In genomic region chr5:10762178-10762775, GRCh38 we compare ENCODE assay signal across 1 cellular context.
TF ChIP-seq lines count a peak whose summit lies in the region.

No MANE protein-coding gene starts in this region.

TF ChIP-seq in GM12878, 131 proteins besides CTCF, POLR2A, EP300 and RAD21 (continued from another document):
- TF ChIP-seq EGR1 (IDR thresholded peaks at IDR 0.05; ENCODE audit: borderline replicate concordance in 1 of 2, low read depth in 2 of 2, low read length in 2 of 2) (no peak), IRF3 (IDR thresholded peaks at IDR 0.05) (no peak), ATF7 (IDR thresholded peaks at IDR 0.05; ENCODE audit: low read depth) (no peak)
